ENCODE assay signal across 8 cellular contexts in genomic region chr14:61280092-61280525, GRCh38. TPM values are rescaled to one million over a fixed set of nuclear protein-coding genes. Genes with fewer than 3 reads are reported as not detected.
DNase-seq lines count a peak whose midpoint lies in the region; ATAC-seq, FAIRE-seq and TF ChIP-seq lines count a peak whose summit lies in the region.

No MANE protein-coding gene starts in this region.

- no peak overlapping the region for H3K4me3 ChIP-seq in GM12878
- peak overlapping the region; percentile 65 for H3K4me3 ChIP-seq in lower lobe of right lung

- H3K4me1 ChIP-seq in GM12878 (ENCODE audit: control insufficient read depth, insufficient read depth, low read length) (no peaks in the 10 kb centered on the region), lower lobe of right lung (peaks cover 6% of the 10 kb centered on the region)

- peaks cover 48% of the 10 kb centered on the region for H3K27me3 Mint-ChIP-seq in stimulated activated memory B cell treated with anti-CD40 and anti-IgM and Interleukin-4, amounts not matched to agents 10 μg/mL and 1 μg/mL and 100 μg/mL, for 72 hours

- intact Hi-C loops in GM12878 (cut with micrococcal nuclease; ENCODE audit: unreplicated experiment), result loop anchor here (10.0 kb wide), 1 partner anchor 845 kb away; no protein-coding TSS in a partner anchor
- intact Hi-C loops in lower lobe of right lung (cut with DNase I), result no loop called here

- no TSS peak for BruUV-seq in GM12878 (replicated peaks; lab: Mats Ljungman, UMichigan)

- H3K4me1 Mint-ChIP-seq in stimulated activated memory B cell treated with anti-CD40 and anti-IgM and Interleukin-4, amounts not matched to agents 10 μg/mL and 1 μg/mL and 100 μg/mL, for 72 hours, result peaks cover 13% of the 10 kb centered on the region

- SMC1A ChIA-PET in GM12878 (lab: Charles Lee; ENCODE audit: uncharacterized antibody, unreplicated experiment), result no interaction called here

- no peak overlapping the region for H3K9ac ChIP-seq in GM12878 (ENCODE audit: control insufficient read depth, insufficient read depth, low read length)

- in situ Hi-C loops in GM12878 (cut with MboI), result no loop called here

- H3K27me3 ChIP-seq in GM12878 (replicated peaks in 1 of 2; ENCODE audit: control insufficient read depth in 2 of 2, insufficient read depth in 2 of 2, low read length in 1 of 2), result peaks cover 2 to 20% of the 10 kb centered on the region in 2 experiments
- peaks cover 18% of the 10 kb centered on the region for H3K27me3 ChIP-seq in lower lobe of right lung (ENCODE audit: low read depth)

- no peak overlapping the region for H2AFZ ChIP-seq in GM12878 (ENCODE audit: control insufficient read depth, low read depth, low read length)

- H3K79me2 ChIP-seq in GM12878 (ENCODE audit: control insufficient read depth, insufficient read depth, low read length), result no peaks in the 10 kb centered on the region

- peak overlapping the region; percentile 79 for H3K4me2 ChIP-seq in GM12878 (ENCODE audit: control insufficient read depth, insufficient read depth)

- no peaks in the 10 kb centered on the region for H3K9me3 Mint-ChIP-seq in stimulated activated memory B cell treated with anti-CD40 and anti-IgM and Interleukin-4, amounts not matched to agents 10 μg/mL and 1 μg/mL and 100 μg/mL, for 72 hours

- TF ChIP-seq EP300 in GM12878 (IDR thresholded peaks at IDR 0.05; ENCODE audit: borderline replicate concordance in 1 of 2, control insufficient read depth in 1 of 2, low read depth in 2 of 2, low read length in 2 of 2), result no peak

- H3K36me3 ChIP-seq in GM12878 (ENCODE audit: control insufficient read depth in 2 of 2, insufficient read depth in 2 of 2, low read length in 1 of 2) (no peaks in the 10 kb centered on the region), lower lobe of right lung (no peaks in the 10 kb centered on the region)

- ATAC-seq in GM12878 (no peak), lower lobe of right lung (peak; percentile 16 to 29), HG03095 (IDR thresholded peaks at IDR 0.05; ENCODE audit: unreplicated experiment) (no peak)
- ATAC-seq in stimulated activated memory B cell treated with anti-CD40 and anti-IgM and Interleukin-4, amounts not matched to agents 10 μg/mL and 1 μg/mL and 100 μg/mL, for 72 hours, result no peak

- H3K27ac ChIP-seq in GM12878 (ENCODE audit: control insufficient read depth, insufficient read depth) (no peak overlapping the region), lower lobe of right lung (peak overlapping the region; percentile 97)

- H3K9me3 ChIP-seq in GM12878 (replicated peaks; ENCODE audit: control insufficient read depth, insufficient read depth, low read length), result no peaks in the 10 kb centered on the region; the same call in 2 of the 3 replicates
- H3K9me3 ChIP-seq in lower lobe of right lung, result no peaks in the 10 kb centered on the region

- TF ChIP-seq POLR2A in GM12878 (IDR thresholded peaks at IDR 0.05; ENCODE audit: low read depth, low read length), result no peak

- RAD21 ChIA-PET in GM12878 (lab: Charles Lee; ENCODE audit: unreplicated experiment), result no interaction called here

- DNase-seq in NCI-H2029 (lab: John Stamatoyannopoulos, UW), result peak; percentile 67
- no peak for DNase-seq in NCI-H2029 treated with DMSO at 0.1 percent for 48 hours (lab: John Stamatoyannopoulos, UW)
- no peak for DNase-seq in GM12878 (ENCODE audit: low read depth, low spot score)
- DNase-seq in lower lobe of right lung, result no peak
- no peak for DNase-seq in HEK293T (ENCODE audit: extremely low spot score)
- DNase-seq in AG08396 (ENCODE audit: low spot score), result no peak

- TF ChIP-seq RAD21 in GM12878 (IDR thresholded peaks at IDR 0.05; ENCODE audit: insufficient read depth, low read depth, low read length), result no peak

- TF ChIP-seq CTCF in GM12878 (IDR thresholded peaks at IDR 0.05 in 2 of 3, conservative IDR thresholded peaks at IDR 0.05 in 1 of 3; ENCODE audit: control insufficient read depth in 2 of 3, extremely low read depth in 1 of 3, insufficient read depth in 1 of 3, low read depth in 3 of 3, low read length in 3 of 3) (no peak), lower lobe of right lung (IDR thresholded peaks at IDR 0.05) (no peak)

- CTCF ChIA-PET in GM12878 (lab: Yijun Ruan, JAX) (no interaction called here), HEK293T (lab: Yijun Ruan, JAX) (no interaction called here)

- H3K4me3 Mint-ChIP-seq in stimulated activated memory B cell treated with anti-CD40 and anti-IgM and Interleukin-4, amounts not matched to agents 10 μg/mL and 1 μg/mL and 100 μg/mL, for 72 hours, result peak overlapping the region; percentile 68

- no peaks in the 10 kb centered on the region for H4K20me1 ChIP-seq in GM12878 (ENCODE audit: control insufficient read depth, insufficient read depth)

- no peak for FAIRE-seq in GM12878 (lab: Jason Lieb, UNC)

- POLR2A ChIA-PET in GM12878 (lab: Charles Lee) (no interaction called here), HEK293T (lab: Yijun Ruan, JAX) (interaction anchor here (0.6 kb wide), 2 partner anchors 518 to 1058 kb away, joined by 3 read pairs; no protein-coding TSS in a partner anchor)

- H3K36me3 Mint-ChIP-seq in stimulated activated memory B cell treated with anti-CD40 and anti-IgM and Interleukin-4, amounts not matched to agents 10 μg/mL and 1 μg/mL and 100 μg/mL, for 72 hours, result no peaks in the 10 kb centered on the region

- 73% methylated on average over 36 of the region's 47 CpGs for WGBS in GM12878 (ENCODE audit: insufficient coverage, insufficient replicate concordance, low lambda C conversion rate, missing lambda C conversion rate)

- H3K27ac Mint-ChIP-seq in stimulated activated memory B cell treated with anti-CD40 and anti-IgM and Interleukin-4, amounts not matched to agents 10 μg/mL and 1 μg/mL and 100 μg/mL, for 72 hours, result no peak overlapping the region

TF ChIP-seq in GM12878, 131 proteins besides CTCF, POLR2A, EP300 and RAD21 (continues in another document):
- no peak for TF ChIP-seq ATF3 (IDR thresholded peaks at IDR 0.05; ENCODE audit: borderline replicate concordance, extremely low read depth, low read depth, low read length)

TF ChIP-seq in HEK293T, 16 proteins besides CTCF, POLR2A, EP300 and RAD21:
- TF ChIP-seq LEF1 (IDR thresholded peaks at IDR 0.05; ENCODE audit: borderline replicate concordance), result no peak
- no peak for TF ChIP-seq FOXK2 (IDR thresholded peaks at IDR 0.05)
- no peak for TF ChIP-seq PKNOX1 (IDR thresholded peaks at IDR 0.05)
- no peak for TF ChIP-seq ARNT (IDR thresholded peaks at IDR 0.05)
- TF ChIP-seq SUZ12 (IDR thresholded peaks at IDR 0.05), result no peak
- TF ChIP-seq ZNF384 (IDR thresholded peaks at IDR 0.05), result no peak
- TF ChIP-seq BHLHE40 (IDR thresholded peaks at IDR 0.05; ENCODE audit: borderline replicate concordance), result no peak
- no peak for TF ChIP-seq CTBP1 (IDR thresholded peaks at IDR 0.05; ENCODE audit: borderline replicate concordance)
- no peak for TF ChIP-seq L3MBTL2 (conservative IDR thresholded peaks at IDR 0.05)

RNA-seq across cellular contexts. Expression of gene TMEM30B, which starts 1.0 kb away (rescaled TPM):
- not detected in 2 replicates for total RNA-seq in GM12878 (2013; cell fraction: nucleolus; rRNA removed)
- total RNA-seq in GM12878 (2014; rRNA removed) (not detected in 2 replicates), GM12878 (2014; rRNA removed; fragmentation: Illumina TruSeq; extraction: Trizol) (not detected in 2 replicates), GM12878 (2021) (0.10 and 0.27 TPM in 2 replicates), lower lobe of right lung (20.3 TPM)
- polyA plus RNA-seq in GM12878 (2011; ENCODE audit: low read depth), result not detected
- polyA plus RNA-seq in GM12878 (2011; rRNA removed) (not detected in 2 replicates), GM12878 (2014; fragmentation: Illumina TruSeq; extraction: Trizol) (not detected in 2 replicates), GM12878 (2014; fragmentation: Nextera tagmentation; extraction: Ambion mirVana) (not detected), GM12878 (2014; rRNA removed) (not detected in 2 replicates), GM12878 (2016; fragmentation: Nextera tagmentation; extraction: Ambion mirVana) (not detected)
- not detected in 2 replicates for polyA plus RNA-seq in GM12878 (2011; cell fraction: cytosol; rRNA removed)
- polyA plus RNA-seq in GM12878 (2011; cell fraction: nucleus; rRNA removed), result not detected in 2 replicates
- polyA plus RNA-seq in GM12878 (2012), result not detected in 2 replicates
- polyA minus RNA-seq in GM12878 (2011; rRNA and poly(A)+ RNA removed), result not detected in 2 replicates
- not detected in 2 replicates for polyA minus RNA-seq in GM12878 (2011; cell fraction: cytosol; rRNA and poly(A)+ RNA removed)
- not detected in 2 replicates for polyA minus RNA-seq in GM12878 (2011; cell fraction: nucleus; rRNA and poly(A)+ RNA removed)

RNA-seq across cellular contexts. Expression of gene PRKCH, which starts 41.3 kb away (rescaled TPM):
- total RNA-seq in GM12878 (2013; cell fraction: nucleolus; rRNA removed), result 466 and 549 TPM in 2 replicates
- total RNA-seq in GM12878 (2014; rRNA removed), result 53.9 and 62.9 TPM in 2 replicates
- total RNA-seq in GM12878 (2014; rRNA removed; fragmentation: Illumina TruSeq; extraction: Trizol), result 36.0 and 36.3 TPM in 2 replicates
- 32.0 and 38.7 TPM in 2 replicates for total RNA-seq in GM12878 (2021)
- 31.1 TPM for polyA plus RNA-seq in GM12878 (2011; ENCODE audit: low read depth)
- polyA plus RNA-seq in GM12878 (2011; rRNA removed), result 115 and 140 TPM in 2 replicates
- 163 and 194 TPM in 2 replicates for polyA plus RNA-seq in GM12878 (2011; cell fraction: cytosol; rRNA removed)
- 129 and 155 TPM in 2 replicates for polyA plus RNA-seq in GM12878 (2011; cell fraction: nucleus; rRNA removed)
- polyA plus RNA-seq in GM12878 (2012), result 60.0 and 70.9 TPM in 2 replicates
- 34.2 and 45.3 TPM in 2 replicates for polyA plus RNA-seq in GM12878 (2014; fragmentation: Illumina TruSeq; extraction: Trizol)
- polyA plus RNA-seq in GM12878 (2014; fragmentation: Nextera tagmentation; extraction: Ambion mirVana), result 10 to 100 TPM; 10.7 to 12.0 TPM
- polyA plus RNA-seq in GM12878 (2014; rRNA removed), result 22.0 and 32.3 TPM in 2 replicates
- polyA plus RNA-seq in GM12878 (2016; fragmentation: Nextera tagmentation; extraction: Ambion mirVana), result 10 to 100 TPM; 32.3 to 34.6 TPM
- 356 and 399 TPM in 2 replicates for polyA minus RNA-seq in GM12878 (2011; rRNA and poly(A)+ RNA removed)
- polyA minus RNA-seq in GM12878 (2011; cell fraction: cytosol; rRNA and poly(A)+ RNA removed), result 73.1 and 84.4 TPM in 2 replicates
- polyA minus RNA-seq in GM12878 (2011; cell fraction: nucleus; rRNA and poly(A)+ RNA removed), result 219 and 500 TPM in 2 replicates
- total RNA-seq in lower lobe of right lung, result 60.9 TPM

Comparison
In these comparisons a context has a peak if more than half of its experiments do, and no peak if none do; other contexts are left out.
1. ATAC-seq: peak in lower lobe of right lung (2 of 2); none in GM12878 (single experiment), stimulated activated memory B cell treated with anti-CD40 and anti-IgM and Interleukin-4, amounts not matched to agents 10 μg/mL and 1 μg/mL and 100 μg/mL, for 72 hours (single experiment) and HG03095 (single experiment).
2. RNA of gene TMEM30B, which starts 1.0 kb away (total RNA-seq): 20.3 TPM in lower lobe of right lung (single experiment); 0.10 to 0.27 TPM in GM12878; every median in the first group is over 10 times any median in the second.